In the genomic region with DNA sequence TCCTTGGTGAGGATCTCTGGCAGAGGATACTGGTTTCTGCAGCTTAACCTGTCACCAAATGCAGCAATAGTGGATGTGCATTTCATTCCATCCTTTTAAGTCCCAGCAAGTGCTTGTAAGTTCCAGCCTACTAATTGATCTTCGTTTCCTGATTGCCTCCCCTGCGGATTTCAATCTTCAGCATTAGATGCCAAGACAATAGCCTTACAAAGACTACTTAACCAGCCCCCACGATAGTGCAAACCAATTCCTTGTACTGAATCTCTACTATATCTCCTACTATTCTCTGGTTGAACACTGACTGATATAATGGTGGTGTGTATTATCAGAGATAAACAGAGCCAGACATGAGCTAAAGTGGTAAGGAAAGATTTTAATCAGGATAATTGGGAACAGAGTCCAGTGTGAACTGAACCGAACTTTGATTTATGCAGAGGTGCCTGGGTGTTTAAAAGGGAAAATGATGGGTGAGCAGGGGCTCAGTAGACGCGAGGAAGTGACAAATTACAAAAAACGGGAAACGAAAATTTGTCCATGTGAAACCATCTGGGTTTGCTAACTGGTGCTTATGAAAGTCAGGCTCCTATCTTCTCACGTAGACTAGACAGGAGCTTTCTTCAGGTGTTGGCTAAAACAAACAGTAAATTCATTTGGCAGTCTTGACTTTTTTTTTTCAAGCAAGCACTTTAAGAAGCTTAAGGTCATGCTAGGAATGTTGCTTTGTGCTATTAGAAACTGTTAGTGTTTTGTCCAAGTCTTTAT, we compare ENCODE assay signal across 12 cellular contexts.
DNase-seq lines count a peak whose midpoint lies in the region; ATAC-seq lines count a peak whose summit lies in the region.
"Had no signal": no experiment of that assay in that cellular context is flagged by ENCODE, and none has a peak within 500 bp of the region (broad histone marks: within the 10 kb centered on the region; RNA-seq: fewer than 3 reads in every experiment).

No MANE protein-coding gene starts in this region.

- H2BK5ac ChIP-seq in neuronal stem cell (ENCODE audit: low read length): no peak overlapping the region

- no peak overlapping the region for H2BK120ac ChIP-seq in neuronal stem cell (ENCODE audit: low read depth, low read length)

- DNase-seq in neuronal stem cell (ENCODE audit: low spot score) (peak; percentile 15), Right ventricle myocardium superior (no peak), ureter (ENCODE audit: low spot score) (no peak), activated gamma-delta T cell treated with Interleukin-2 at 50 U/mL for 16 hours (no peak)
- DNase-seq: activated CD8-positive, alpha-beta memory T cell treated with anti-CD3 and anti-CD28 coated beads, Interleukin-2, amount 50 U/mL, for 48 hours; DMS79; KG1; left ventricle myocardium inferior; sigmoid colon had no signal

- no peak overlapping the region for H3K9ac ChIP-seq in neuronal stem cell (ENCODE audit: low read depth, low read length, poor library complexity)

- no peak overlapping the region for H3K23ac ChIP-seq in neuronal stem cell (ENCODE audit: low read depth, low read length, poor library complexity)

- H3K36me3 ChIP-seq in neuronal stem cell (replicated peaks in 1 of 2; ENCODE audit: control insufficient read depth in 2 of 2, insufficient read depth in 2 of 2, low read length in 2 of 2): no peaks in the 10 kb centered on the region
- H3K36me3 ChIP-seq: left ventricle myocardium inferior, sigmoid colon had no signal

- no peak overlapping the region for H2BK15ac ChIP-seq in neuronal stem cell (ENCODE audit: low read length)

- no peaks in the 10 kb centered on the region for H3K27me3 ChIP-seq in neuronal stem cell (ENCODE audit: control insufficient read depth in 3 of 3, insufficient read depth in 3 of 3, low read depth in 1 of 3, low read length in 3 of 3)
- H3K27me3 ChIP-seq: sigmoid colon had no signal

- no peaks in the 10 kb centered on the region for H3K79me1 ChIP-seq in neuronal stem cell (ENCODE audit: low read depth, low read length)

- peaks cover 0 to 9% of the 10 kb centered on the region in 2 donors for H3K4me1 ChIP-seq in neuronal stem cell (ENCODE audit: control insufficient read depth in 2 of 2, insufficient read depth in 1 of 2, low read depth in 1 of 2, low read length in 2 of 2)
- H3K4me1 ChIP-seq: left ventricle myocardium inferior, sigmoid colon had no signal

- no CpG with 5 or more reads among the region's 9 CpGs for WGBS in neuronal stem cell (ENCODE audit: extremely low coverage in 2 of 2, insufficient read length in 2 of 2, insufficient replicate concordance in 1 of 2), 2 donors

- H2AK5ac ChIP-seq in neuronal stem cell (ENCODE audit: low read depth, low read length): no peak overlapping the region

- H2AFZ ChIP-seq in neuronal stem cell (ENCODE audit: low read length): peak overlapping the region; percentile 15

- H3K18ac ChIP-seq in neuronal stem cell (ENCODE audit: low read length): no peak overlapping the region

- ATAC-seq in GM19324 (IDR thresholded peaks at IDR 0.05; ENCODE audit: low FRiP score, unreplicated experiment): peak; percentile 97
- peak; percentile 93 for ATAC-seq in HG02642 (IDR thresholded peaks at IDR 0.05; ENCODE audit: poor library complexity, unreplicated experiment)
- peak; percentile 68 for ATAC-seq in HG03575 (IDR thresholded peaks at IDR 0.05; ENCODE audit: extremely low read depth, insufficient number of reproducible peaks, low FRiP score, unreplicated experiment)
- ATAC-seq in Right ventricle myocardium superior (ENCODE audit: poor library complexity): no peak

- no peak overlapping the region for H3K14ac ChIP-seq in neuronal stem cell (ENCODE audit: low read length)

- intact Hi-C loops in Right ventricle myocardium superior (cut with DNase I): no loop called here

- no peak overlapping the region for H2BK12ac ChIP-seq in neuronal stem cell (ENCODE audit: low read length)

- no peak overlapping the region for H4K8ac ChIP-seq in neuronal stem cell (ENCODE audit: low read depth, low read length)

- H3K4me3 ChIP-seq in neuronal stem cell (ENCODE audit: low read length in 2 of 2): no peak overlapping the region
- H3K4me3 ChIP-seq: left ventricle myocardium inferior, sigmoid colon had no signal

- H3K9me3 ChIP-seq in neuronal stem cell (replicated peaks in 1 of 2; ENCODE audit: control insufficient read depth in 2 of 2, insufficient read depth in 1 of 2, low read depth in 1 of 2, low read length in 2 of 2): no peaks in the 10 kb centered on the region
- H3K9me3 ChIP-seq: sigmoid colon had no signal

- H3K27ac ChIP-seq in neuronal stem cell (replicated peaks; ENCODE audit: low read length): no peak overlapping the region
- H3K27ac ChIP-seq: left ventricle myocardium inferior, sigmoid colon had no signal

- no peak overlapping the region for H3K4me2 ChIP-seq in neuronal stem cell (ENCODE audit: insufficient read depth, low read length, poor library complexity, severe bottlenecking)

- H4K91ac ChIP-seq in neuronal stem cell (ENCODE audit: low read depth, low read length, poor library complexity): no peak overlapping the region

- no peak overlapping the region for H3K4ac ChIP-seq in neuronal stem cell (ENCODE audit: low read length)
